ENCODE assay signal across 1 cellular context in the genomic region with DNA sequence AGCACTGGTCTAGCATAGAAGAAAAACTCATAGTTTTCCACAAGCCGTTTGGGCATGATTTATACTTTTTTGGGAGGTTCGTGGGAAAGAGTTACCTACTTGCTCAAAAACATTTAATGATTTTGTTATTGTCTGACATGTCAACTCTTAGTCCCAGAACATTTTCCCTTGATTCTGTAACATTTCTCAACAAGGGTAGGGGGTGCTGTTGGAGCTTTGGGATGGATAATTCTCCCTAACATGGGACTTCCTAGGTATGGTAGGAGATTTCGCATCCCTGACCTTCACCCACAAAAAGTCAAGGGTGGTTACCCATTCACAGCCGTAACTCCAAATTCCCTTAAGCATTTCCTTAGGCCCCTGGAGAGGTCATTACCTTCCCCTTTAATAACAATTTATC.
TF ChIP-seq lines count a peak whose summit lies in the region.

No MANE protein-coding gene starts in this region.

TF ChIP-seq in GM23338, 12 proteins besides CTCF, POLR2A, EP300 and RAD21 (continued from another document):
- TF ChIP-seq EZH2phosphoT487 (IDR thresholded peaks at IDR 0.05; ENCODE audit: unreplicated experiment) (no peak), POLR2AphosphoS5 (IDR thresholded peaks at IDR 0.05; ENCODE audit: low read depth) (no peak)
